In the genomic region with DNA sequence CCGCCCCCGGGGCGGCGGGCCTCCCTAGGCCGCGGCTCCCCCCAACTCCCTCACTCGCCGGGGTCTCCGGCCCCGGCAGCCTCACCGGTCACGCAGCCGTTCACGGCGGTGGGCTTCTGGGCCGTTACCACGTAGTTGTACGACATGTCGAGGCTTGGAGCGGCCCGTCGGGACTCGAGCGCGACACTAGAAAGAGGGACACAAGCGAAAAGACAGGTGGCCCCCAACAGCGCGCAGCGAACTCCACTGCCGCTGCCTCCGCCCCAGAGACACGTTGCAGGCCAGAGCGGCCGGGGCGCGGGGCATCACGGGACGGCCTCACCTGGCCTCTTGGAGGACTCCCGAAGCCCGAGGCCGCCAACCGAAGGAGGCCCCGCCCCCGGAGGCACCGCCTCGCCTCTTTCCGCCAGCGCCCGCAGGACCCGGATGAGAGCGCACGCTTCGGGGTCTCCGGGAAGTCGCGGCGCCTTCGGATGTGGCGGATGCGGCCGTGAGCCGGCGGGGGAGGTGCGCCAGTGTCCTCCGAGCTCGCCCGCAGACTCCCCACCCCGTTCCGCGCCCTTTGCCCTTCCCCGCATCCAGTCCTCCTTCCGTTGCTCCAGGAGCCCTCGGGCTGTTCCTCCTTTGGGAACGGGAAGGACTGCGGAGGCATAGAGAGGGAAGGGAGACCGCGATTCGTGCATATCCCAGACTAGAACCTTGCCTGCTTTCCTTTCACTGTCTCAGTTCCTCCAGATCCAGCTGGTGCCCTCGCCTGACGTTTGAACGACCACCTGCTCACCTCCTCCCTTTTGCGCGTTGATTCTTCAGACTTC, we compare ENCODE assay signal across 8 cellular contexts. TPM values are rescaled to one million over a fixed set of nuclear protein-coding genes. Genes with fewer than 3 reads are reported as not detected.
DNase-seq lines count a peak whose midpoint lies in the region; ATAC-seq and TF ChIP-seq lines count a peak whose summit lies in the region.

Gene DDB1 (minus strand): TSS at position 283 of the 815 bp plus-strand sequence. CDS start 137 bp downstream, at position 146.
A gene with protein sequence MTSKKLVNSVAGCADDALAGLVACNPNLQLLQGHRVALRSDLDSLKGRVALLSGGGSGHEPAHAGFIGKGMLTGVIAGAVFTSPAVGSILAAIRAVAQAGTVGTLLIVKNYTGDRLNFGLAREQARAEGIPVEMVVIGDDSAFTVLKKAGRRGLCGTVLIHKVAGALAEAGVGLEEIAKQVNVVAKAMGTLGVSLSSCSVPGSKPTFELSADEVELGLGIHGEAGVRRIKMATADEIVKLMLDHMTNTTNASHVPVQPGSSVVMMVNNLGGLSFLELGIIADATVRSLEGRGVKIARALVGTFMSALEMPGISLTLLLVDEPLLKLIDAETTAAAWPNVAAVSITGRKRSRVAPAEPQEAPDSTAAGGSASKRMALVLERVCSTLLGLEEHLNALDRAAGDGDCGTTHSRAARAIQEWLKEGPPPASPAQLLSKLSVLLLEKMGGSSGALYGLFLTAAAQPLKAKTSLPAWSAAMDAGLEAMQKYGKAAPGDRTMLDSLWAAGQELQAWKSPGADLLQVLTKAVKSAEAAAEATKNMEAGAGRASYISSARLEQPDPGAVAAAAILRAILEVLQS (plus strand): TSS at position 406 of the 815 bp plus-strand sequence. CDS start 1,501 bp downstream, outside the sequence.

- TF ChIP-seq CTCF in GM13976 (IDR thresholded peaks at IDR 0.05; ENCODE audit: borderline replicate concordance, control extremely low read depth, extremely low read depth, insufficient read depth, missing control alignments) (no peak), heart right ventricle (IDR thresholded peaks at IDR 0.05) (peak in 2 of 9 donors; percentile 4 to 7), type B pancreatic cell (conservative IDR thresholded peaks at IDR 0.05) (no peak)

- H3K9me3 ChIP-seq in heart right ventricle, result no peaks in the 10 kb centered on the region

- in situ Hi-C loops in GM13976 (cut with MboI; ENCODE audit: low sequenced_read_pairs, unreplicated experiment), result no loop called here

- peaks cover 0 to 34% (median 10%) of the 10 kb centered on the region in 9 donors for H3K36me3 ChIP-seq in heart right ventricle

- H3K27ac Mint-ChIP-seq in type B pancreatic cell, result peak within 1 kb of the TSS; percentile 91

- peaks cover 45% of the 10 kb centered on the region for H3K4me1 Mint-ChIP-seq in type B pancreatic cell (ENCODE audit: unreplicated experiment)

- no peaks in the 10 kb centered on the region for H3K27me3 ChIP-seq in heart right ventricle

- WGBS in heart right ventricle, 2 donors, result 0% methylated on average over 83 of the region's 83 CpGs

- peaks cover 11 to 61% (median 44%) of the 10 kb centered on the region in 9 donors for H3K4me1 ChIP-seq in heart right ventricle

- no peaks in the 10 kb centered on the region for H3K27me3 Mint-ChIP-seq in type B pancreatic cell

- ATAC-seq in HG02884 (IDR thresholded peaks at IDR 0.05; ENCODE audit: unreplicated experiment), result peak; percentile 89
- peak; percentile 95 to 98 (median 97) for ATAC-seq in heart right ventricle

- no peaks in the 10 kb centered on the region for H3K9me3 Mint-ChIP-seq in type B pancreatic cell

- DNase-seq in GM13976 (ENCODE audit: low spot score) (peak; percentile 99), NCI-H1694 (lab: John Stamatoyannopoulos, UW) (peak; percentile 63), amniotic epithelial cell (ENCODE audit: low read depth) (peak; percentile 84), heart right ventricle (peak; percentile 95 to 97), posterior cingulate gyrus (peak; percentile 93 to 100 (median 96)), type B pancreatic cell (ENCODE audit: extremely low spot score, unreplicated experiment) (peak; percentile 98)

- peak within 1 kb of the TSS; percentile 81 to 96 (median 92) for H3K27ac ChIP-seq in heart right ventricle

- H3K4me3 Mint-ChIP-seq in type B pancreatic cell, result peak within 1 kb of the TSS; percentile 97

- intact Hi-C loops in T-helper 1 cell treated with Interleukin-12 subunit alpha and Interleukin-12 subunit beta and Interleukin-4 antibody, amounts not matched to agents 30 ng/mL and 1 ng/mL, for 36 hours (cut with micrococcal nuclease), result loop anchor here (1.0 to 10.0 kb wide), 9 partner anchors 39 to 1224 kb away; partner anchors contain the start of genes PRPF19, SDHAF2, SYT7 and TMEM109
- intact Hi-C loops in heart right ventricle (cut with DNase I), result loop anchor here in 7 of 10 donors (1.0 to 10.0 kb wide), 7 partner anchors 28 to 102 kb away; partner anchors contain the start of genes CYB561A3 (in 1 of the 7), SDHAF2 (in 1 of the 7), TMEM138 (in 1 of the 7) and TMEM216 (in 1 of the 7)
- intact Hi-C loops in posterior cingulate gyrus (cut with DNase I), result loop anchor here (1.0 to 10.0 kb wide), 2 partner anchors 28 to 102 kb away; partner anchors contain the start of genes CYB561A3 and SDHAF2

- H3K36me3 Mint-ChIP-seq in type B pancreatic cell, result peaks cover 20% of the 10 kb centered on the region

- peak within 1 kb of the TSS; percentile 79 to 99 (median 95) for H3K4me3 ChIP-seq in heart right ventricle

RNA-seq across cellular contexts. Expression of gene DDB1, which starts in this region (rescaled TPM):
- total RNA-seq in T-helper 1 cell treated with Interleukin-12 subunit alpha and Interleukin-12 subunit beta and Interleukin-4 antibody, amounts not matched to agents 30 ng/mL and 1 ng/mL, for 36 hours, result 225 and 243 TPM in 2 replicates
- 100 to 1,000 TPM; 101 to 147 (median 129) TPM for total RNA-seq in heart right ventricle
- polyA plus RNA-seq in heart right ventricle, result 100 to 1,000 TPM in 1 of 2 donors, 10 to 100 TPM in 1; 59.0 to 147 TPM
- 234 and 279 TPM in 2 replicates for total RNA-seq in type B pancreatic cell (ENCODE audit: low replicate concordance)

RNA-seq across cellular contexts. Expression of the second gene that starts in this region (rescaled TPM):
- total RNA-seq in T-helper 1 cell treated with Interleukin-12 subunit alpha and Interleukin-12 subunit beta and Interleukin-4 antibody, amounts not matched to agents 30 ng/mL and 1 ng/mL, for 36 hours, result 32.6 and 33.3 TPM in 2 replicates
- total RNA-seq in heart right ventricle (10 to 100 TPM; 13.9 to 26.1 (median 20.9) TPM), type B pancreatic cell (ENCODE audit: low replicate concordance) (66.9 and 72.6 TPM in 2 replicates)
- polyA plus RNA-seq in heart right ventricle, result 10 to 100 TPM; 11.8 to 12.1 TPM

Comparison
In these comparisons a context has a peak if more than half of its experiments do, and no peak if none do; other contexts are left out.
1. Peak in every context shown above with its lines: DNase-seq, ATAC-seq, H3K4me3 ChIP-seq and H3K27ac ChIP-seq.